8 cellular contexts compared by ENCODE assay signal in genomic region chr18:34122724-34123334, GRCh38.
A peak's percentile ranks its signal among the peaks of the same experiment; 100 is the strongest.
DNase-seq lines count a peak whose midpoint lies in the region; ATAC-seq, FAIRE-seq and TF ChIP-seq lines count a peak whose summit lies in the region.

No MANE protein-coding gene starts in this region.

- H3K4me3 Mint-ChIP-seq in endothelial cell (ENCODE audit: unreplicated experiment) (no peak overlapping the region), nephron progenitor cell (no peak overlapping the region)
- H3K4me3 Mint-ChIP-seq in activated naive CD8-positive, alpha-beta T cell treated with anti-CD3 and anti-CD28 coated beads, Interleukin-2, amount 50 U/mL, for 24 hours: no peak overlapping the region

- BruUV-seq in HCT116 (replicated peaks; lab: Mats Ljungman, UMichigan): no TSS peak

- no peak for TF ChIP-seq EP300 in A549 (IDR thresholded peaks at IDR 0.05)

- no peak for FAIRE-seq in A549 (lab: Jason Lieb, UNC)

- H2AFZ ChIP-seq in HCT116 (ENCODE audit: low read depth, low read length, poor library complexity, severe bottlenecking): no peak overlapping the region

- intact Hi-C loops in HCT116 (cut with micrococcal nuclease): loop anchor here (2.0 kb wide), 1 partner anchor 664 kb away; no protein-coding TSS in a partner anchor

- TF ChIP-seq CTCF in A549 (IDR thresholded peaks at IDR 0.05) (peak; percentile 71), GM12865 (IDR thresholded peaks at IDR 0.05; ENCODE audit: insufficient read depth, low read depth, low read length, missing control alignments) (peak; percentile 80), HCT116 (IDR thresholded peaks at IDR 0.05 in 2 of 3, conservative IDR thresholded peaks at IDR 0.05 in 1 of 3; ENCODE audit: borderline replicate concordance in 1 of 3, insufficient read depth in 1 of 3, low read depth in 2 of 3, low read length in 2 of 3) (peak; percentile 73 to 97 (median 76)), Peyer's patch (IDR thresholded peaks at IDR 0.05) (peak in 5 of 6 experiments; percentile 17 to 85 (median 81)), endothelial cell (IDR thresholded peaks at IDR 0.05; ENCODE audit: unreplicated experiment) (peak; percentile 88), nephron progenitor cell (IDR thresholded peaks at IDR 0.05) (peak; percentile 92)

- POLR2A ChIA-PET in A549 (lab: Yijun Ruan, JAX): no interaction called here
- POLR2A ChIA-PET in HCT116 (lab: Charles Lee): no interaction called here

- H3K9ac ChIP-seq in HCT116 (ENCODE audit: low read length): no peak overlapping the region

- H3K36me3 Mint-ChIP-seq in endothelial cell (ENCODE audit: low read depth, unreplicated experiment): no peaks in the 10 kb centered on the region
- H3K36me3 Mint-ChIP-seq in nephron progenitor cell (ENCODE audit: low read depth): no peaks in the 10 kb centered on the region
- no peaks in the 10 kb centered on the region for H3K36me3 Mint-ChIP-seq in activated naive CD8-positive, alpha-beta T cell treated with anti-CD3 and anti-CD28 coated beads, Interleukin-2, amount 50 U/mL, for 24 hours (ENCODE audit: low read depth)

- TF ChIP-seq RAD21 in A549 (conservative IDR thresholded peaks at IDR 0.05 in 1 of 2, IDR thresholded peaks at IDR 0.05 in 1 of 2): peak; percentile 46 to 61; a peak in 4 of 5 replicates
- TF ChIP-seq RAD21 in HCT116 (IDR thresholded peaks at IDR 0.05; ENCODE audit: low read depth): peak; percentile 56

- CTCF ChIA-PET in A549 (lab: Yijun Ruan, JAX): interaction anchor here (0.6 to 1.4 kb wide), 8 partner anchors 157 to 787 kb away, joined by 3 to 11 read pairs (median 3); no protein-coding TSS in a partner anchor
- CTCF ChIA-PET in HCT116 (lab: Charles Lee): interaction anchor here (0.9 to 1.8 kb wide), 7 partner anchors 27 to 685 kb away, joined by 3 to 11 read pairs (median 3); no protein-coding TSS in a partner anchor

- H3K27me3 Mint-ChIP-seq in endothelial cell (ENCODE audit: unreplicated experiment) (no peaks in the 10 kb centered on the region), nephron progenitor cell (ENCODE audit: low read depth, poor library complexity) (peaks cover 5% of the 10 kb centered on the region)
- H3K27me3 Mint-ChIP-seq in activated naive CD8-positive, alpha-beta T cell treated with anti-CD3 and anti-CD28 coated beads, Interleukin-2, amount 50 U/mL, for 24 hours: no peaks in the 10 kb centered on the region

- H3K4me1 Mint-ChIP-seq in endothelial cell (ENCODE audit: unreplicated experiment): no peaks in the 10 kb centered on the region
- H3K4me1 Mint-ChIP-seq in nephron progenitor cell: peaks cover 21% of the 10 kb centered on the region
- no peaks in the 10 kb centered on the region for H3K4me1 Mint-ChIP-seq in activated naive CD8-positive, alpha-beta T cell treated with anti-CD3 and anti-CD28 coated beads, Interleukin-2, amount 50 U/mL, for 24 hours

- H3K27ac ChIP-seq in A549: no peak overlapping the region
- H3K27ac ChIP-seq in HCT116 (ENCODE audit: low read depth, low read length): no peak overlapping the region
- H3K27ac ChIP-seq in Peyer's patch: no peak overlapping the region

- DNase-seq in A549 (ENCODE audit: low read depth in 1 of 2, low spot score in 1 of 2) (peak; percentile 2 to 45), GM12865 (ENCODE audit: low read depth) (peak; percentile 77), HCT116 (ENCODE audit: low read depth, low spot score) (peak; percentile 16), M059J (ENCODE audit: low read depth) (peak; percentile 24), Peyer's patch (peak in 1 of 3 donors; percentile 50), endothelial cell (ENCODE audit: low spot score) (peak; percentile 24), nephron progenitor cell (peak; percentile 26)
- no peak for DNase-seq in activated naive CD8-positive, alpha-beta T cell treated with anti-CD3 and anti-CD28 coated beads, Interleukin-2, amount 50 U/mL, for 24 hours

- under 1% methylated on average over 4 of the region's 4 CpGs for WGBS in A549 (ENCODE audit: missing lambda C conversion rate)

- no peaks in the 10 kb centered on the region for H4K20me1 ChIP-seq in HCT116 (ENCODE audit: insufficient read depth)

- H3K27ac Mint-ChIP-seq in endothelial cell (ENCODE audit: unreplicated experiment) (no peak overlapping the region), nephron progenitor cell (no peak overlapping the region)
- no peak overlapping the region for H3K27ac Mint-ChIP-seq in activated naive CD8-positive, alpha-beta T cell treated with anti-CD3 and anti-CD28 coated beads, Interleukin-2, amount 50 U/mL, for 24 hours

- RAD21 ChIA-PET in HCT116 (lab: Charles Lee; ENCODE audit: low non-redundant PET in 1 of 2, low total read pairs in 2 of 2, uncharacterized antibody in 2 of 2, unreplicated experiment in 2 of 2): interaction anchor here in 1 of 2 experiments (0.7 to 0.8 kb wide), 2 partner anchors 665 to 1232 kb away, joined by 3 read pairs; no protein-coding TSS in a partner anchor

- no peaks in the 10 kb centered on the region for H3K4me1 ChIP-seq in A549
- H3K4me1 ChIP-seq in HCT116 (ENCODE audit: control insufficient read depth in 1 of 2, insufficient read depth in 2 of 2, low read length in 2 of 2): no peaks in the 10 kb centered on the region
- no peaks in the 10 kb centered on the region for H3K4me1 ChIP-seq in Peyer's patch

- no peak overlapping the region for H3K4me3 ChIP-seq in A549
- no peak overlapping the region for H3K4me3 ChIP-seq in GM12865 (ENCODE audit: low read depth, low read length)
- no peak overlapping the region for H3K4me3 ChIP-seq in HCT116 (replicated peaks in 1 of 2; ENCODE audit: low read depth in 1 of 2, low read length in 2 of 2)
- H3K4me3 ChIP-seq in Peyer's patch: no peak overlapping the region

- no peaks in the 10 kb centered on the region for H3K9me3 ChIP-seq in A549
- H3K9me3 ChIP-seq in HCT116 (ENCODE audit: control insufficient read depth in 1 of 2, insufficient read depth in 1 of 2, low read depth in 1 of 2, low read length in 2 of 2): peaks cover 0 to 8% of the 10 kb centered on the region in 2 experiments; a peak in 1 of 4 replicates
- H3K9me3 ChIP-seq in Peyer's patch: no peaks in the 10 kb centered on the region

- no peak for TF ChIP-seq POLR2A in A549 (IDR thresholded peaks at IDR 0.05; ENCODE audit: low read length)
- no peak for TF ChIP-seq POLR2A in HCT116 (IDR thresholded peaks at IDR 0.05; ENCODE audit: borderline replicate concordance, extremely low read depth, insufficient read depth, insufficient read length)
- TF ChIP-seq POLR2A in Peyer's patch (IDR thresholded peaks at IDR 0.05): no peak

- H3K9me2 ChIP-seq in HCT116 (ENCODE audit: insufficient read depth): no peaks in the 10 kb centered on the region

- H3K27me3 ChIP-seq in HCT116 (ENCODE audit: insufficient read depth, low read length): no peaks in the 10 kb centered on the region
- H3K27me3 ChIP-seq in Peyer's patch: no peaks in the 10 kb centered on the region

- no peak overlapping the region for H3K4me2 ChIP-seq in A549
- H3K4me2 ChIP-seq in HCT116 (ENCODE audit: low read length): no peak overlapping the region

- H3K9me3 Mint-ChIP-seq in endothelial cell (ENCODE audit: unreplicated experiment) (no peaks in the 10 kb centered on the region), nephron progenitor cell (no peaks in the 10 kb centered on the region)
- H3K9me3 Mint-ChIP-seq in activated naive CD8-positive, alpha-beta T cell treated with anti-CD3 and anti-CD28 coated beads, Interleukin-2, amount 50 U/mL, for 24 hours: no peaks in the 10 kb centered on the region

- H3K36me3 ChIP-seq in HCT116 (ENCODE audit: control insufficient read depth in 1 of 2, insufficient read depth in 2 of 2, low read length in 2 of 2) (no peaks in the 10 kb centered on the region), Peyer's patch (no peaks in the 10 kb centered on the region)

- ATAC-seq in A549 (peak in 1 of 2 experiments; percentile 57; a peak in 3 of 6 replicates), HCT116 (peak; percentile 44; the same call in 1 of the 2 replicates)
- no peak for ATAC-seq in activated naive CD8-positive, alpha-beta T cell treated with anti-CD3 and anti-CD28 coated beads, Interleukin-2, amount 50 U/mL, for 24 hours

- no peaks in the 10 kb centered on the region for H3K79me2 ChIP-seq in HCT116 (ENCODE audit: insufficient read depth, low read length)

TF ChIP-seq in A549, 52 proteins besides CTCF, POLR2A, EP300 and RAD21:
- TF ChIP-seq SMC3 (IDR thresholded peaks at IDR 0.05) (peak; percentile 51; the same call in 2 of the 3 replicates), CHD2 (IDR thresholded peaks at IDR 0.05; ENCODE audit: low read length, partially characterized antibody) (no peak), EHF (CRISPR knock-in tag; IDR thresholded peaks at IDR 0.05) (no peak), FOXS1 (CRISPR knock-in tag; IDR thresholded peaks at IDR 0.05) (no peak), POLR2AphosphoS2 (conservative IDR thresholded peaks at IDR 0.05; ENCODE audit: low read length) (no peak)
- TF ChIP-seq, protein P1, sequence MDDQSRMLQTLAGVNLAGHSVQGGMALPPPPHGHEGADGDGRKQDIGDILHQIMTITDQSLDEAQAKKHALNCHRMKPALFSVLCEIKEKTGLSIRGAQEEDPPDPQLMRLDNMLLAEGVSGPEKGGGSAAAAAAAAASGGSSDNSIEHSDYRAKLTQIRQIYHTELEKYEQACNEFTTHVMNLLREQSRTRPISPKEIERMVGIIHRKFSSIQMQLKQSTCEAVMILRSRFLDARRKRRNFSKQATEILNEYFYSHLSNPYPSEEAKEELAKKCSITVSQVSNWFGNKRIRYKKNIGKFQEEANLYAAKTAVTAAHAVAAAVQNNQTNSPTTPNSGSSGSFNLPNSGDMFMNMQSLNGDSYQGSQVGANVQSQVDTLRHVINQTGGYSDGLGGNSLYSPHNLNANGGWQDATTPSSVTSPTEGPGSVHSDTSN (IDR thresholded peaks at IDR 0.05): no peak

TF ChIP-seq in HCT116, 20 proteins besides CTCF, POLR2A, EP300 and RAD21 (continues in another document):
- no peak for TF ChIP-seq ATF3 (IDR thresholded peaks at IDR 0.05)
- no peak for TF ChIP-seq EZH2 (IDR thresholded peaks at IDR 0.05)
- no peak for TF ChIP-seq POLR2AphosphoS5 (IDR thresholded peaks at IDR 0.05; ENCODE audit: low read depth, low read length)
- no peak for TF ChIP-seq FOSL1 (IDR thresholded peaks at IDR 0.05; ENCODE audit: low read depth)
- no peak for TF ChIP-seq TCF7L2 (IDR thresholded peaks at IDR 0.05; ENCODE audit: borderline replicate concordance, extremely low read depth, insufficient read depth, insufficient read length)
- TF ChIP-seq EZH2phosphoT487 (IDR thresholded peaks at IDR 0.05; ENCODE audit: borderline replicate concordance): no peak
- TF ChIP-seq SRF (IDR thresholded peaks at IDR 0.05; ENCODE audit: low read depth): no peak
- TF ChIP-seq YY1 (IDR thresholded peaks at IDR 0.05; ENCODE audit: extremely low read depth, insufficient replicate concordance, low read depth, low read length): no peak
- no peak for TF ChIP-seq ELF1 (IDR thresholded peaks at IDR 0.05; ENCODE audit: borderline replicate concordance, low read depth)
- TF ChIP-seq JUND (IDR thresholded peaks at IDR 0.05): no peak
- no peak for TF ChIP-seq SIN3A (IDR thresholded peaks at IDR 0.05; ENCODE audit: low read depth)

Comparison
In these comparisons a context has a peak if more than half of its experiments do, and no peak if none do; other contexts are left out.
1. Of the 6 proteins assayed by ChIP-seq in both A549 and HCT116: peak only in A549: none; only in HCT116: none; in both: CTCF and RAD21; in neither: 4.